Comparison of ENCODE assay signal across 8 cellular contexts in the genomic region with DNA sequence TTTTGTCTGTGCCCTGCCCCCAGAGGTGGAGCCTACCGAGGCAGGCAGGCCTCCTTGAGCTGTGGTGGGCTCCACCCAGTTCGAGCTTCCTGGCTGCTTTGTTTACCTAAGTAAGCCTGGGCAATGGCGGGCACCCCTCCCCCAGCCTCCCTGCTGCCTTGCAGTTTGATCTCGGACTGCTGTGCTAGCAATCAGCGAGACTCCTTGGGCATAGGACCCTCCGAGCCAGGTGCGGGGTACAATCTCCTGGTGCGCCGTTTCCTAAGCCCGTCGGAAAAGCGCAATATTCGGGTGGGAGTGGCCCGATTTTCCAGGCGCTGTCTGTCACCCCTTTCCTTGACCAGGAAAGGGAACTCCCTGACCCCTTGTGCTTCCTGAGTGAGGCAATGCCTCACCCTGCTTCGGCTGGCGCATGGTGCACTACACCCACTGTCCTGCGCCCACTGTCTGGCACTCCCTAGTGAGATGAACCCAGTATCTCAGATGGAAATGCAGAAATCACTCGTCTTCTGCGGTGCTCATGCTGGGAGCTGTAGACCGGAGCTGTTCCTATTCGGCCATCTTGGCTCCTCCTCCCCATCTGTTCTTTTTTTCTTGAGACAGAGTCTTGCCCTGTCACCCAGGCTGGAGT. TPM values are rescaled to one million over a fixed set of nuclear protein-coding genes. Genes with fewer than 3 reads are reported as not detected.
DNase-seq lines count a peak whose midpoint lies in the region; ATAC-seq and TF ChIP-seq lines count a peak whose summit lies in the region.
"Not testable (repeated sequence)": the region's sequence is repeated elsewhere in the genome, so short reads cannot be mapped to it uniquely, and the experiment has no call there.

No MANE protein-coding gene starts in this region.

- peaks cover 13% of the 10 kb centered on the region for H3K36me3 ChIP-seq in CD4-positive, CD25-positive, alpha-beta regulatory T cell (ENCODE audit: control insufficient read depth, insufficient read depth, low read length)
- not testable (repeated sequence) for H3K36me3 ChIP-seq in GM23338 (ENCODE audit: insufficient read depth); neural progenitor cell

- H3K9me2 ChIP-seq in GM23338 (ENCODE audit: insufficient read depth), result not testable (repeated sequence)

- not testable (repeated sequence) for H4K20me1 ChIP-seq in GM23338 (replicated peaks; ENCODE audit: insufficient read depth); neural progenitor cell (ENCODE audit: low read depth)

- not testable (repeated sequence) for H3K9ac ChIP-seq in neural progenitor cell

- CTCF ChIA-PET in T-cell (lab: Charles Lee), result not testable (repeated sequence)
- CTCF ChIA-PET in activated CD8-positive, alpha-beta T cell treated with anti-CD3 and anti-CD28 coated beads for 36 hours (lab: Charles Lee), result interaction anchor here (1.6 kb wide), 1 partner anchor 22 kb away, joined by 3 read pairs; no protein-coding TSS in a partner anchor

- H3K4me3 Mint-ChIP-seq in CD4-positive, CD25-positive, alpha-beta regulatory T cell, result peak overlapping the region; percentile 39 to 72 (median 54)
- peak overlapping the region; percentile 40; the same call in 1 of the 3 replicates for H3K4me3 Mint-ChIP-seq in GM23338
- H3K4me3 Mint-ChIP-seq in T-cell, result peak overlapping the region in 1 of 3 donors; percentile 59
- H3K4me3 Mint-ChIP-seq in activated CD8-positive, alpha-beta T cell treated with anti-CD3 and anti-CD28 coated beads for 36 hours; neural progenitor cell: not testable (repeated sequence)

- peaks cover 14% of the 10 kb centered on the region for H3K4me1 ChIP-seq in CD4-positive, CD25-positive, alpha-beta regulatory T cell (ENCODE audit: control insufficient read depth, insufficient read depth, low read length, poor library complexity, severe bottlenecking)
- H3K4me1 ChIP-seq in GM23338 (ENCODE audit: insufficient read depth); neural progenitor cell: not testable (repeated sequence)

- H3K27ac ChIP-seq in CD4-positive, CD25-positive, alpha-beta regulatory T cell (ENCODE audit: insufficient read depth, low read length, poor library complexity, severe bottlenecking); GM23338 (ENCODE audit: low read depth); neural progenitor cell: not testable (repeated sequence)

- not testable (repeated sequence) for TF ChIP-seq POLR2A in NB4 (IDR thresholded peaks at IDR 0.05; ENCODE audit: extremely low read depth, insufficient read length)

- peak overlapping the region; percentile 61; the same call in 1 of the 2 replicates for H3K4me2 ChIP-seq in GM23338
- not testable (repeated sequence) for H3K4me2 ChIP-seq in neural progenitor cell

- H3K4me3 ChIP-seq in CD4-positive, CD25-positive, alpha-beta regulatory T cell (ENCODE audit: low read depth, low read length); neural progenitor cell: not testable (repeated sequence)
- H3K4me3 ChIP-seq in GM23338 (peak overlapping the region; percentile 31; the same call in 1 of the 2 replicates), NB4 (ENCODE audit: low read depth, low read length) (peak overlapping the region; percentile 69)

- POLR2A ChIA-PET in T-cell (lab: Charles Lee), result not testable (repeated sequence)
- POLR2A ChIA-PET in activated CD8-positive, alpha-beta T cell treated with anti-CD3 and anti-CD28 coated beads for 36 hours (lab: Charles Lee), result interaction anchor here (0.7 kb wide), 1 partner anchor 585 kb away, joined by 3 read pairs; no protein-coding TSS in a partner anchor

- H2AFZ ChIP-seq in GM23338; neural progenitor cell (replicated peaks): not testable (repeated sequence)

- DNase-seq in CD4-positive, CD25-positive, alpha-beta regulatory T cell, result peak in 2 of 3 donors; percentile 10 to 37
- not testable (repeated sequence) for DNase-seq in GM23338 (ENCODE audit: low spot score); neural progenitor cell (ENCODE audit: low spot score)
- DNase-seq in NB4 (ENCODE audit: low read depth) (peak; percentile 80), T-cell (peak in 30 of 34 experiments; percentile 5 to 66 (median 39)), islet precursor cell (peak; percentile 31)
- DNase-seq in activated CD8-positive, alpha-beta T cell treated with anti-CD3 and anti-CD28 coated beads for 36 hours, result peak; percentile 21
- DNase-seq in central memory CD4-positive, alpha-beta T cell, result peak; percentile 46

- H3K27me3 ChIP-seq in CD4-positive, CD25-positive, alpha-beta regulatory T cell (ENCODE audit: control insufficient read depth, insufficient read depth, low read length); GM23338 (ENCODE audit: insufficient read depth); neural progenitor cell: not testable (repeated sequence)

- H3K9me3 ChIP-seq in CD4-positive, CD25-positive, alpha-beta regulatory T cell (ENCODE audit: control insufficient read depth in 2 of 2, low read length in 2 of 2); neural progenitor cell (ENCODE audit: low read depth): not testable (repeated sequence)

- intact Hi-C loops in activated CD8-positive, alpha-beta T cell treated with anti-CD3 and anti-CD28 coated beads for 36 hours (cut with micrococcal nuclease), result not testable (repeated sequence)

- H3K79me2 ChIP-seq in GM23338 (replicated peaks; ENCODE audit: insufficient read depth); neural progenitor cell (ENCODE audit: low read depth): not testable (repeated sequence)

- TF ChIP-seq CTCF in GM23338 (conservative IDR thresholded peaks at IDR 0.05; ENCODE audit: low read depth in 2 of 2); NB4 (IDR thresholded peaks at IDR 0.05; ENCODE audit: low read depth, low read length); activated CD8-positive, alpha-beta T cell treated with anti-CD3 and anti-CD28 coated beads for 36 hours (IDR thresholded peaks at IDR 0.05); neural progenitor cell (IDR thresholded peaks at IDR 0.05): not testable (repeated sequence)

- not testable (repeated sequence) for H3K9me3 Mint-ChIP-seq in CD4-positive, CD25-positive, alpha-beta regulatory T cell; T-cell; activated CD8-positive, alpha-beta T cell treated with anti-CD3 and anti-CD28 coated beads for 36 hours; neural progenitor cell
- peaks cover 27% of the 10 kb centered on the region; the same call in 2 of the 3 replicates for H3K9me3 Mint-ChIP-seq in GM23338

- ATAC-seq in CD4-positive, CD25-positive, alpha-beta regulatory T cell (ENCODE audit: low read depth in 2 of 2); GM23338; T-cell (replicated peaks in 1 of 4); activated CD8-positive, alpha-beta T cell treated with anti-CD3 and anti-CD28 coated beads for 36 hours: not testable (repeated sequence)

- peaks cover 0 to 41% (median 18%) of the 10 kb centered on the region in 4 donors for H3K4me1 Mint-ChIP-seq in CD4-positive, CD25-positive, alpha-beta regulatory T cell
- H3K4me1 Mint-ChIP-seq in GM23338, neural progenitor cell: not testable (repeated sequence)
- peaks cover 29 to 39% (median 31%) of the 10 kb centered on the region in 3 donors for H3K4me1 Mint-ChIP-seq in T-cell
- peaks cover 22% of the 10 kb centered on the region for H3K4me1 Mint-ChIP-seq in activated CD8-positive, alpha-beta T cell treated with anti-CD3 and anti-CD28 coated beads for 36 hours (ENCODE audit: low read depth)

- H3F3A ChIP-seq in GM23338 (replicated peaks; ENCODE audit: low read depth), result peaks cover 13% of the 10 kb centered on the region
- H3F3A ChIP-seq in neural progenitor cell (ENCODE audit: low read depth), result not testable (repeated sequence)

- not testable (repeated sequence) for H3K27me3 Mint-ChIP-seq in CD4-positive, CD25-positive, alpha-beta regulatory T cell; GM23338 (ENCODE audit: insufficient read depth, low read depth, poor library complexity); T-cell; activated CD8-positive, alpha-beta T cell treated with anti-CD3 and anti-CD28 coated beads for 36 hours; neural progenitor cell (ENCODE audit: insufficient read depth, low read depth)

- H3K27ac Mint-ChIP-seq in CD4-positive, CD25-positive, alpha-beta regulatory T cell, result peak overlapping the region in 1 of 3 donors; percentile 55
- H3K27ac Mint-ChIP-seq in GM23338, result peak overlapping the region; percentile 75; the same call in 1 of the 2 replicates
- H3K27ac Mint-ChIP-seq in T-cell, result peak overlapping the region; percentile 61 to 82
- H3K27ac Mint-ChIP-seq in activated CD8-positive, alpha-beta T cell treated with anti-CD3 and anti-CD28 coated beads for 36 hours, result not testable (repeated sequence)
- H3K27ac Mint-ChIP-seq in neural progenitor cell, result peak overlapping the region; percentile 76

- peaks cover 20% of the 10 kb centered on the region for H3K36me3 Mint-ChIP-seq in CD4-positive, CD25-positive, alpha-beta regulatory T cell
- H3K36me3 Mint-ChIP-seq in GM23338 (ENCODE audit: low read depth) (peaks cover 18% of the 10 kb centered on the region), T-cell (peaks cover 21% of the 10 kb centered on the region)
- H3K36me3 Mint-ChIP-seq in activated CD8-positive, alpha-beta T cell treated with anti-CD3 and anti-CD28 coated beads for 36 hours (ENCODE audit: low read depth), result peaks cover 17% of the 10 kb centered on the region
- not testable (repeated sequence) for H3K36me3 Mint-ChIP-seq in neural progenitor cell

RNA-seq across cellular contexts. Expression of a gene that starts 7.2 kb away (rescaled TPM):
- 61.1 TPM for total RNA-seq in CD4-positive, CD25-positive, alpha-beta regulatory T cell
- 10 to 100 TPM; 27.5 to 33.5 (median 32.1) TPM for polyA plus RNA-seq in CD4-positive, CD25-positive, alpha-beta regulatory T cell
- total RNA-seq in GM23338 (2014; rRNA removed; shearing (Covaris generic)), result 77.0 and 107 TPM in 2 replicates
- polyA plus RNA-seq in GM23338 (2016; fragmentation: Nextera tagmentation; extraction: Ambion mirVana), result 39.6 and 41.5 TPM in 2 replicates
- total RNA-seq in T-cell, result 10 to 100 TPM; 59.1 to 70.2 (median 65.3) TPM
- 10 to 100 TPM; 54.3 to 64.2 TPM for total RNA-seq in activated CD8-positive, alpha-beta T cell treated with anti-CD3 and anti-CD28 coated beads for 36 hours
- 70.8 and 89.8 TPM in 2 replicates for total RNA-seq in neural progenitor cell (ENCODE audit: low replicate concordance)
